ENCODE assay signal across 1 cellular context in the genomic region with DNA sequence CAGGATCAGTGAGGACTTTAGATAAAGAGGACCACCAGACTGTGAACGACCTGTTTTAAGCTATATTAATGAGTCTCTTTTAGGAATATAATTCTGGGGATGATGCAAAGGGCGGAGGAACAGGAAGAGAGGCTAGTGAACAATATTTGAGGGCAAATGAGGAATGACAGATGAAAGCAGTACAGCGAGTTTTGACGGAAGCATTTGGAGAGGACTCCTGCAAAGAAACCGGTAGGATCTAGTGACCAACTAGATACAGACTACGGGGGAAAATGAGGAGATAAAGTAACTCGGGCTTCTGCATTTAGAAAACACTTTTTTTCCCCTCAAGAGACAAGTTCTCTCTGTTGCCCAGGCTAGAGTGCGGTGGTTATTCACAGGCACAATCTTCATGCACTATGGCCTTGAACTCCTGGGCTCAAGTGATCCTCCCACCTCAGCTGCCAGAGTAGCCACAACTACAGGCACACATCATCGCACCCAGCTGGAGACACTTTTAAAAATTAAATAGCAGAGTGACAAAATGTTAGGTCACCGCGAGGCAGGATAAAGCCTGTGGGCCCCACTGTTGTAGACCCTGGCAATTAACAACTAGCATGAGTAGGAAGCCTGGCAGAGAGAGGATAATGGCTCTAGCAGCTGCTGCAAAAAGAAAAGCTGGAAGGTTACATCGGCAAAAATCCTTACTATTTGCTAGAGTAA.
TF ChIP-seq lines count a peak whose summit lies in the region.

No MANE protein-coding gene starts in this region.

TF ChIP-seq in HepG2, 621 proteins besides CTCF, POLR2A, EP300 and RAD21 (continued from another document and continues in another):
- TF ChIP-seq ZBTB14 (CRISPR knock-in tag; IDR thresholded peaks at IDR 0.05): no peak
- TF ChIP-seq SOX6 (IDR thresholded peaks at IDR 0.05): no peak
- TF ChIP-seq SOX6 (CRISPR knock-in tag; IDR thresholded peaks at IDR 0.05): peak; percentile 53; the same call in 1 of the 2 replicates
- TF ChIP-seq, protein P1, sequence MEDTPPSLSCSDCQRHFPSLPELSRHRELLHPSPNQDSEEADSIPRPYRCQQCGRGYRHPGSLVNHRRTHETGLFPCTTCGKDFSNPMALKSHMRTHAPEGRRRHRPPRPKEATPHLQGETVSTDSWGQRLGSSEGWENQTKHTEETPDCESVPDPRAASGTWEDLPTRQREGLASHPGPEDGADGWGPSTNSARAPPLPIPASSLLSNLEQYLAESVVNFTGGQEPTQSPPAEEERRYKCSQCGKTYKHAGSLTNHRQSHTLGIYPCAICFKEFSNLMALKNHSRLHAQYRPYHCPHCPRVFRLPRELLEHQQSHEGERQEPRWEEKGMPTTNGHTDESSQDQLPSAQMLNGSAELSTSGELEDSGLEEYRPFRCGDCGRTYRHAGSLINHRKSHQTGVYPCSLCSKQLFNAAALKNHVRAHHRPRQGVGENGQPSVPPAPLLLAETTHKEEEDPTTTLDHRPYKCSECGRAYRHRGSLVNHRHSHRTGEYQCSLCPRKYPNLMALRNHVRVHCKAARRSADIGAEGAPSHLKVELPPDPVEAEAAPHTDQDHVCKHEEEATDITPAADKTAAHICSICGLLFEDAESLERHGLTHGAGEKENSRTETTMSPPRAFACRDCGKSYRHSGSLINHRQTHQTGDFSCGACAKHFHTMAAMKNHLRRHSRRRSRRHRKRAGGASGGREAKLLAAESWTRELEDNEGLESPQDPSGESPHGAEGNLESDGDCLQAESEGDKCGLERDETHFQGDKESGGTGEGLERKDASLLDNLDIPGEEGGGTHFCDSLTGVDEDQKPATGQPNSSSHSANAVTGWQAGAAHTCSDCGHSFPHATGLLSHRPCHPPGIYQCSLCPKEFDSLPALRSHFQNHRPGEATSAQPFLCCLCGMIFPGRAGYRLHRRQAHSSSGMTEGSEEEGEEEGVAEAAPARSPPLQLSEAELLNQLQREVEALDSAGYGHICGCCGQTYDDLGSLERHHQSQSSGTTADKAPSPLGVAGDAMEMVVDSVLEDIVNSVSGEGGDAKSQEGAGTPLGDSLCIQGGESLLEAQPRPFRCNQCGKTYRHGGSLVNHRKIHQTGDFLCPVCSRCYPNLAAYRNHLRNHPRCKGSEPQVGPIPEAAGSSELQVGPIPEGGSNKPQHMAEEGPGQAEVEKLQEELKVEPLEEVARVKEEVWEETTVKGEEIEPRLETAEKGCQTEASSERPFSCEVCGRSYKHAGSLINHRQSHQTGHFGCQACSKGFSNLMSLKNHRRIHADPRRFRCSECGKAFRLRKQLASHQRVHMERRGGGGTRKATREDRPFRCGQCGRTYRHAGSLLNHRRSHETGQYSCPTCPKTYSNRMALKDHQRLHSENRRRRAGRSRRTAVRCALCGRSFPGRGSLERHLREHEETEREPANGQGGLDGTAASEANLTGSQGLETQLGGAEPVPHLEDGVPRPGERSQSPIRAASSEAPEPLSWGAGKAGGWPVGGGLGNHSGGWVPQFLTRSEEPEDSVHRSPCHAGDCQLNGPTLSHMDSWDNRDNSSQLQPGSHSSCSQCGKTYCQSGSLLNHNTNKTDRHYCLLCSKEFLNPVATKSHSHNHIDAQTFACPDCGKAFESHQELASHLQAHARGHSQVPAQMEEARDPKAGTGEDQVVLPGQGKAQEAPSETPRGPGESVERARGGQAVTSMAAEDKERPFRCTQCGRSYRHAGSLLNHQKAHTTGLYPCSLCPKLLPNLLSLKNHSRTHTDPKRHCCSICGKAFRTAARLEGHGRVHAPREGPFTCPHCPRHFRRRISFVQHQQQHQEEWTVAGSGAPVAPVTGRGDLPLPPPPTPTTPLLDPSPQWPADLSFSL (CRISPR knock-in tag; IDR thresholded peaks at IDR 0.05): peak; percentile 76
- TF ChIP-seq POGZ (CRISPR knock-in tag; IDR thresholded peaks at IDR 0.05): 0 out of 2 replicates have a peak, but pooled peaks have one; percentile 26
- TF ChIP-seq, protein P2, sequence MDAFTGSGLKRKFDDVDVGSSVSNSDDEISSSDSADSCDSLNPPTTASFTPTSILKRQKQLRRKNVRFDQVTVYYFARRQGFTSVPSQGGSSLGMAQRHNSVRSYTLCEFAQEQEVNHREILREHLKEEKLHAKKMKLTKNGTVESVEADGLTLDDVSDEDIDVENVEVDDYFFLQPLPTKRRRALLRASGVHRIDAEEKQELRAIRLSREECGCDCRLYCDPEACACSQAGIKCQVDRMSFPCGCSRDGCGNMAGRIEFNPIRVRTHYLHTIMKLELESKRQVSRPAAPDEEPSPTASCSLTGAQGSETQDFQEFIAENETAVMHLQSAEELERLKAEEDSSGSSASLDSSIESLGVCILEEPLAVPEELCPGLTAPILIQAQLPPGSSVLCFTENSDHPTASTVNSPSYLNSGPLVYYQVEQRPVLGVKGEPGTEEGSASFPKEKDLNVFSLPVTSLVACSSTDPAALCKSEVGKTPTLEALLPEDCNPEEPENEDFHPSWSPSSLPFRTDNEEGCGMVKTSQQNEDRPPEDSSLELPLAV (CRISPR knock-in tag; conservative IDR thresholded peaks at IDR 0.05; ENCODE audit: low read depth): no peak
- no peak; the same call in 1 of the 2 replicates for TF ChIP-seq RXRB (CRISPR knock-in tag; IDR thresholded peaks at IDR 0.05; ENCODE audit: borderline replicate concordance)
- TF ChIP-seq DMAP1 (CRISPR knock-in tag; IDR thresholded peaks at IDR 0.05): 0 out of 2 replicates have a peak, but pooled peaks have one; percentile 37
- TF ChIP-seq ZFP1 (CRISPR knock-in tag; IDR thresholded peaks at IDR 0.05): no peak
- TF ChIP-seq HNF4A (CRISPR knock-in tag; IDR thresholded peaks at IDR 0.05): peak; percentile 73
- peak; percentile 57; the same call in 1 of the 2 replicates for TF ChIP-seq TFAP4 (IDR thresholded peaks at IDR 0.05; ENCODE audit: borderline replicate concordance, low read depth)
- peak; percentile 65; the same call in 1 of the 2 replicates for TF ChIP-seq TBX2 (CRISPR knock-in tag; IDR thresholded peaks at IDR 0.05; ENCODE audit: borderline replicate concordance)
- TF ChIP-seq HOXA7 (CRISPR knock-in tag; IDR thresholded peaks at IDR 0.05): no peak
- 0 out of 2 replicates have a peak, but pooled peaks have one; percentile 19 for TF ChIP-seq NCOR1 (IDR thresholded peaks at IDR 0.05; ENCODE audit: borderline replicate concordance, low read length)
- TF ChIP-seq LCORL (IDR thresholded peaks at IDR 0.05): no peak
- 0 out of 2 replicates have a peak, but pooled peaks have one; percentile 22 for TF ChIP-seq LCORL (CRISPR knock-in tag; IDR thresholded peaks at IDR 0.05)
- TF ChIP-seq SP5 (CRISPR knock-in tag; IDR thresholded peaks at IDR 0.05; ENCODE audit: borderline replicate concordance, low read depth): peak; percentile 76
- TF ChIP-seq, protein P3, sequence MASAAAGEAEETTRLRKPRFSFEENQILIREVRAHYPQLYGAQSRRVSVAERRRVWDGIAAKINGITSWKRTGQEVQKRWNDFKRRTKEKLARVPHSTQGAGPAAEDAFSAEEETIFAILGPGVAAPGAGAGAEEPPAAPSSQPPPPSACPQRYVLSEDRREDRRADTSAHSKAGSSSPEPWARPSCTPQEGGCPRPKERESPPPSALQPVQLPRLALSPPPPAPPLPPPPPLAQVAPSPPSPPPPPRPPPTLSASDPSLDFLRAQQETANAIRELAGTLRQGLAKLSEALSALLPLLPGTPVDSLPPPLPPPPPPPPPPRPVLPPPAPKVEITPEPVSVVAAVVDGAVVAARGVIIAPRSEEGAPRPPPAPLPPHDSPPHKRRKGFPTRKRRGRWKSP (CRISPR knock-in tag; IDR thresholded peaks at IDR 0.05): no peak
- TF ChIP-seq RARA (CRISPR knock-in tag; IDR thresholded peaks at IDR 0.05): peak; percentile 76
- TF ChIP-seq HMG20A (CRISPR knock-in tag; IDR thresholded peaks at IDR 0.05; ENCODE audit: borderline replicate concordance): peak; percentile 18; the same call in 1 of the 2 replicates
- 0 out of 2 replicates have a peak, but pooled peaks have one; percentile 34 for TF ChIP-seq POGK (CRISPR knock-in tag; conservative IDR thresholded peaks at IDR 0.05)
- TF ChIP-seq, protein P4, sequence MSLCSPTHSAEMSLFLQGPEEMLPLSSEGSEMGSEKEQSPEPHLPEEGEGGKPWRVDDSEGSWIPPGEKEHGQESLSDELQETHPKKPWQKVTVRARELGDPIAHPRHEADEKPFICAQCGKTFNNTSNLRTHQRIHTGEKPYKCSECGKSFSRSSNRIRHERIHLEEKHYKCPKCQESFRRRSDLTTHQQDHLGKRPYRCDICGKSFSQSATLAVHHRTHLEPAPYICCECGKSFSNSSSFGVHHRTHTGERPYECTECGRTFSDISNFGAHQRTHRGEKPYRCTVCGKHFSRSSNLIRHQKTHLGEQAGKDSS (CRISPR knock-in tag; IDR thresholded peaks at IDR 0.05; ENCODE audit: borderline replicate concordance, low read depth): no peak
- TF ChIP-seq TEAD3 (CRISPR knock-in tag; optimal IDR thresholded peaks at IDR 0.05; ENCODE audit: borderline replicate concordance): peak; percentile 67
- TF ChIP-seq, protein P5, sequence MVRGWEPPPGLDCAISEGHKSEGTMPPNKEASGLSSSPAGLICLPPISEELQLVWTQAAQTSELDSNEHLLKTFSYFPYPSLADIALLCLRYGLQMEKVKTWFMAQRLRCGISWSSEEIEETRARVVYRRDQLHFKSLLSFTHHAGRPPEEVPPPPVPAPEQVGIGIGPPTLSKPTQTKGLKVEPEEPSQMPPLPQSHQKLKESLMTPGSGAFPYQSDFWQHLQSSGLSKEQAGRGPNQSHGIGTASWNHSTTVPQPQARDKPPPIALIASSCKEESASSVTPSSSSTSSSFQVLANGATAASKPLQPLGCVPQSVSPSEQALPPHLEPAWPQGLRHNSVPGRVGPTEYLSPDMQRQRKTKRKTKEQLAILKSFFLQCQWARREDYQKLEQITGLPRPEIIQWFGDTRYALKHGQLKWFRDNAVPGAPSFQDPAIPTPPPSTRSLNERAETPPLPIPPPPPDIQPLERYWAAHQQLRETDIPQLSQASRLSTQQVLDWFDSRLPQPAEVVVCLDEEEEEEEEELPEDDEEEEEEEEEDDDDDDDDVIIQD (CRISPR knock-in tag; IDR thresholded peaks at IDR 0.05; ENCODE audit: low read depth): peak; percentile 42; the same call in 1 of the 2 replicates
- TF ChIP-seq ZKSCAN8 (CRISPR knock-in tag; IDR thresholded peaks at IDR 0.05; ENCODE audit: borderline replicate concordance): no peak
- TF ChIP-seq NR2F1 (CRISPR knock-in tag; IDR thresholded peaks at IDR 0.05): 0 out of 4 replicates have a peak, but pooled peaks of 1 of the 2 experiments have one; percentile 30
- TF ChIP-seq FOSL2 (CRISPR knock-in tag; IDR thresholded peaks at IDR 0.05): peak; percentile 9; the same call in 1 of the 2 replicates
- TF ChIP-seq, protein P6, sequence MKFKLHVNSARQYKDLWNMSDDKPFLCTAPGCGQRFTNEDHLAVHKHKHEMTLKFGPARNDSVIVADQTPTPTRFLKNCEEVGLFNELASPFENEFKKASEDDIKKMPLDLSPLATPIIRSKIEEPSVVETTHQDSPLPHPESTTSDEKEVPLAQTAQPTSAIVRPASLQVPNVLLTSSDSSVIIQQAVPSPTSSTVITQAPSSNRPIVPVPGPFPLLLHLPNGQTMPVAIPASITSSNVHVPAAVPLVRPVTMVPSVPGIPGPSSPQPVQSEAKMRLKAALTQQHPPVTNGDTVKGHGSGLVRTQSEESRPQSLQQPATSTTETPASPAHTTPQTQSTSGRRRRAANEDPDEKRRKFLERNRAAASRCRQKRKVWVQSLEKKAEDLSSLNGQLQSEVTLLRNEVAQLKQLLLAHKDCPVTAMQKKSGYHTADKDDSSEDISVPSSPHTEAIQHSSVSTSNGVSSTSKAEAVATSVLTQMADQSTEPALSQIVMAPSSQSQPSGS (CRISPR knock-in tag; IDR thresholded peaks at IDR 0.05): no peak
- no peak for TF ChIP-seq SIN3B (IDR thresholded peaks at IDR 0.05; ENCODE audit: low read length)
- no peak for TF ChIP-seq SCMH1 (CRISPR knock-in tag; IDR thresholded peaks at IDR 0.05; ENCODE audit: borderline replicate concordance)
- peak; percentile 59 for TF ChIP-seq GATAD2A (CRISPR knock-in tag; IDR thresholded peaks at IDR 0.05)
- TF ChIP-seq ZNF251 (CRISPR knock-in tag; IDR thresholded peaks at IDR 0.05): no peak
- TF ChIP-seq ZNF3 (CRISPR knock-in tag; IDR thresholded peaks at IDR 0.05): no peak
- TF ChIP-seq, protein P7, sequence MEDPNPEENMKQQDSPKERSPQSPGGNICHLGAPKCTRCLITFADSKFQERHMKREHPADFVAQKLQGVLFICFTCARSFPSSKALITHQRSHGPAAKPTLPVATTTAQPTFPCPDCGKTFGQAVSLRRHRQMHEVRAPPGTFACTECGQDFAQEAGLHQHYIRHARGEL (CRISPR knock-in tag; IDR thresholded peaks at IDR 0.05): no peak
- TF ChIP-seq NR2C2 (CRISPR knock-in tag; IDR thresholded peaks at IDR 0.05; ENCODE audit: borderline replicate concordance): peak; percentile 42; the same call in 1 of the 2 replicates
- peak; percentile 78 for TF ChIP-seq SALL1 (CRISPR knock-in tag; IDR thresholded peaks at IDR 0.05)
